ENCODE assay signal across 15 cellular contexts in the genomic region with DNA sequence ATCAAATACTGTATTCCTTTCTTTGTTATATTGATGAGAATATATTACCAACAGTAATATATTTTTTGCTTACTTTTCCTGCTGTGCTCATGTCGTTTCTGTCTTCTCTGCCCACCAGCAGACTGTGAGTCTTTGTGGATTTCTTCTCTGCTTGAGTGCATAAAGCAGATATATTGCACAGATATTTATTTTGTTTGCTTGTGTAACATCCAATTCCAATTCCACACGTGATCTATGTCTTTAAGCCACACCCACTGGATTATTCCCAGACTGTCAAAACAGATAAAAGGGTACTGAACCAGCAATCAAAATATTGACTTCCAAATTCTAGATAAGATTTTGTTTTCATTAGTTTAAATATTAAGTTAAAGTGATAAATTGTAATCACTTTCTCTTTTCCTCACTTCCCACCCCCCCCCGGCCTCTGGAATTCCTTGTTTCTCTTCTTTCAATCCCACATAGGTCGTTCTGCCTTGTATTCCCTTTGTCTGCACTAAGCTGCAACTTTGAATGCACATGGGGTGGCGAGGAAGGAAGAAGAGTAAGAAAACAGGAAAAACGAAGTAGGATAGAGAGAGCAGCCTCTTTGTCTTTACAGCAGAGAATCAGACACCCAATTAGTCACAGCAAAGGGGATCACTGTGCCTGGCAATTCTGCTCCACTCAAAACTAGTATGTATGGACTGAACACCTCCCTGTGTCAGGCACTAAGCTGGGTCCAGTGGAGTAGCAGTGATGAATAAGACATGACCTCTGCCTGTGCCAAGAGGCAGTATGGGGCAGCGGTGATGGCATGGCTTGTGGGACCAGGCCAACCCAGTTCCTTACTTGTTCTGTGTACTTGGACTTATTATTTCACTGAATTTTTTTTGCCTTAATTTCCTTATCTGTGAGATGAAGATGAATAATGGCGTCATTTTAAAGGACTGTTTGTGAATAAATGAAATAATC. TPM values are rescaled to one million over a fixed set of nuclear protein-coding genes. Genes with fewer than 3 reads are reported as not detected.
DNase-seq lines count a peak whose midpoint lies in the region; ATAC-seq and TF ChIP-seq lines count a peak whose summit lies in the region.
"Had no signal": no experiment of that assay in that cellular context is flagged by ENCODE, and none has a peak within 500 bp of the region (broad histone marks: within the 10 kb centered on the region; RNA-seq: fewer than 3 reads in every experiment).

A gene (minus strand): TSS at position 161 of the 951 bp plus-strand sequence. CDS start 70 bp downstream, at position 91.

- CTCF ChIA-PET in Caco-2 (lab: Charles Lee), result no interaction called here

- ATAC-seq in left colon (no peak), aorta (ENCODE audit: low FRiP score) (peak; percentile 5)

- peaks cover 18 to 49% (median 37%) of the 10 kb centered on the region in 4 donors for H3K4me1 ChIP-seq in esophagus muscularis mucosa
- H3K4me1 ChIP-seq in aorta (ENCODE audit: control insufficient read depth in 1 of 2, insufficient read depth in 2 of 2, low read length in 2 of 2), result peaks cover 2 to 5% of the 10 kb centered on the region in 2 donors
- no peaks in the 10 kb centered on the region for H3K4me1 ChIP-seq in Caco-2
- H3K4me1 ChIP-seq in endodermal cell (ENCODE audit: control insufficient read depth, insufficient read depth, low read length), result no peaks in the 10 kb centered on the region
- H3K4me1 ChIP-seq: parathyroid adenoma had no signal

- 50% methylated on average over 8 of the region's 8 CpGs for WGBS in esophagus muscularis mucosa
- 24 to 29% methylated on average over 8 of the region's 8 CpGs for WGBS in aorta, 2 donors
- WGBS in endodermal cell (ENCODE audit: insufficient coverage in 1 of 2, insufficient read length in 1 of 2), 2 experiments, result 62 to 100% methylated on average over 1 to 8 of the region's 8 CpGs

- DNase-seq in esophagus muscularis mucosa (ENCODE audit: extremely low spot score), result no peak
- DNase-seq in left colon, result no peak
- no peak for DNase-seq in progenitor cell of endocrine pancreas (ENCODE audit: low spot score, unreplicated experiment)
- no peak for DNase-seq in aorta
- no peak for DNase-seq in OCI-M1 (lab: John Stamatoyannopoulos, UW)
- DNase-seq in Caco-2, result no peak
- no peak for DNase-seq in endodermal cell
- DNase-seq: activated CD4-positive, alpha-beta memory T cell treated with anti-CD3 and anti-CD28 coated beads for 36 hours; activated naive CD4-positive, alpha-beta T cell treated with anti-CD3 and anti-CD28 coated beads for 36 hours; central memory CD4-positive, alpha-beta T cell; erythroblast; NCI-H1105 treated with DMSO at 0.1 percent for 48 hours; NCI-H526; T-helper 9 cell had no signal

- no peak for TF ChIP-seq EP300 in esophagus muscularis mucosa (IDR thresholded peaks at IDR 0.05)

- no peak within 1 kb of the TSS for H3K9ac ChIP-seq in endodermal cell (ENCODE audit: extremely low read depth, low read length, poor library complexity, severe bottlenecking)
- H3K9ac ChIP-seq: parathyroid adenoma had no signal

- H3K9me3 ChIP-seq in esophagus muscularis mucosa, result peaks cover 0 to 4% (median 1%) of the 10 kb centered on the region in 4 donors
- no peaks in the 10 kb centered on the region for H3K9me3 ChIP-seq in aorta (ENCODE audit: control insufficient read depth, low read length)
- H3K9me3 ChIP-seq in Caco-2, result peaks cover 4% of the 10 kb centered on the region; the same call in 1 of the 2 replicates
- H3K9me3 ChIP-seq in endodermal cell (ENCODE audit: control insufficient read depth, low read length), result peaks cover 8% of the 10 kb centered on the region

- H3K4me3 ChIP-seq in esophagus muscularis mucosa (peak within 1 kb of the TSS; percentile 22 to 53 (median 39)), aorta (ENCODE audit: low read length in 2 of 2) (peak within 1 kb of the TSS; percentile 47 to 54), Caco-2 (ENCODE audit: low read depth, low read length) (no peak within 1 kb of the TSS), endodermal cell (ENCODE audit: low read length) (no peak within 1 kb of the TSS)

- intact Hi-C loops in esophagus muscularis mucosa (cut with DNase I) (no loop called here), left colon (cut with DNase I, micrococcal nuclease) (loop anchor here in 1 of 2 donors (10.0 kb wide), 1 partner anchor 63 kb away; no protein-coding TSS in a partner anchor), aorta (cut with DNase I) (loop anchor here in 1 of 2 donors (5.0 kb wide), 1 partner anchor 61 kb away; no protein-coding TSS in a partner anchor), Caco-2 (cut with micrococcal nuclease; ENCODE audit: unreplicated experiment) (no loop called here)

- H3K27me3 Mint-ChIP-seq in progenitor cell of endocrine pancreas (peaks cover 30% of the 10 kb centered on the region), Caco-2 (ENCODE audit: insufficient read depth, unreplicated experiment) (no peaks in the 10 kb centered on the region), endodermal cell (ENCODE audit: insufficient read depth) (peaks cover 31% of the 10 kb centered on the region)

- no peak for TF ChIP-seq CTCF in esophagus muscularis mucosa (IDR thresholded peaks at IDR 0.05)
- TF ChIP-seq CTCF in progenitor cell of endocrine pancreas (IDR thresholded peaks at IDR 0.05; ENCODE audit: unreplicated experiment), result no peak
- no peak for TF ChIP-seq CTCF in Caco-2 (IDR thresholded peaks at IDR 0.05; ENCODE audit: insufficient read depth in 1 of 2, low read depth in 1 of 2, low read length in 1 of 2, severe bottlenecking in 1 of 2, unreplicated experiment in 1 of 2)
- no peak for TF ChIP-seq CTCF in endodermal cell (conservative IDR thresholded peaks at IDR 0.05)

- POLR2A ChIA-PET in Caco-2 (lab: Charles Lee), result no interaction called here

- TF ChIP-seq POLR2A in esophagus muscularis mucosa (IDR thresholded peaks at IDR 0.05; ENCODE audit: low read depth), result no peak

- no peak within 1 kb of the TSS for H3K4me3 Mint-ChIP-seq in progenitor cell of endocrine pancreas (ENCODE audit: low read depth)
- no peak within 1 kb of the TSS for H3K4me3 Mint-ChIP-seq in Caco-2 (ENCODE audit: unreplicated experiment)
- H3K4me3 Mint-ChIP-seq in endodermal cell, result no peak within 1 kb of the TSS
- H3K4me3 Mint-ChIP-seq: activated CD4-positive, alpha-beta memory T cell treated with anti-CD3 and anti-CD28 coated beads for 36 hours; activated naive CD4-positive, alpha-beta T cell treated with anti-CD3 and anti-CD28 coated beads for 36 hours had no signal

- H3K9me3 Mint-ChIP-seq in progenitor cell of endocrine pancreas (ENCODE audit: low read depth) (peaks cover 6% of the 10 kb centered on the region), Caco-2 (ENCODE audit: unreplicated experiment) (no peaks in the 10 kb centered on the region), endodermal cell (peaks cover 8% of the 10 kb centered on the region)
- H3K9me3 Mint-ChIP-seq: activated CD4-positive, alpha-beta memory T cell treated with anti-CD3 and anti-CD28 coated beads for 36 hours; activated naive CD4-positive, alpha-beta T cell treated with anti-CD3 and anti-CD28 coated beads for 36 hours had no signal

- BruUV-seq in Caco-2 (replicated peaks; lab: Mats Ljungman, UMichigan), result no TSS peak

- peaks cover 7% of the 10 kb centered on the region for H3K4me1 Mint-ChIP-seq in progenitor cell of endocrine pancreas (ENCODE audit: low read depth)
- H3K4me1 Mint-ChIP-seq in Caco-2 (ENCODE audit: low read depth, unreplicated experiment), result no peaks in the 10 kb centered on the region
- H3K4me1 Mint-ChIP-seq in endodermal cell, result no peaks in the 10 kb centered on the region

- H3K27me3 ChIP-seq in esophagus muscularis mucosa (no peaks in the 10 kb centered on the region), aorta (ENCODE audit: control insufficient read depth in 1 of 2, insufficient read depth in 2 of 2, low read length in 1 of 2) (no peaks in the 10 kb centered on the region), Caco-2 (replicated peaks; ENCODE audit: control insufficient read depth, insufficient read depth, low read length) (no peaks in the 10 kb centered on the region), endodermal cell (ENCODE audit: control insufficient read depth, insufficient read depth, low read length, poor library complexity, severe bottlenecking) (peaks cover 34% of the 10 kb centered on the region)

- H3K36me3 ChIP-seq in esophagus muscularis mucosa, result no peaks in the 10 kb centered on the region
- H3K36me3 ChIP-seq in aorta (ENCODE audit: control insufficient read depth in 1 of 2, insufficient read depth in 2 of 2, low read length in 1 of 2), result no peaks in the 10 kb centered on the region
- no peaks in the 10 kb centered on the region for H3K36me3 ChIP-seq in Caco-2 (ENCODE audit: control insufficient read depth, insufficient read depth, low read length)
- H3K36me3 ChIP-seq in endodermal cell (ENCODE audit: control insufficient read depth, insufficient read depth, low read length), result no peaks in the 10 kb centered on the region

- no peaks in the 10 kb centered on the region for H3K36me3 Mint-ChIP-seq in progenitor cell of endocrine pancreas (ENCODE audit: insufficient read depth)
- no peaks in the 10 kb centered on the region for H3K36me3 Mint-ChIP-seq in Caco-2 (ENCODE audit: insufficient read depth, unreplicated experiment)
- H3K36me3 Mint-ChIP-seq in endodermal cell (ENCODE audit: low read depth), result no peaks in the 10 kb centered on the region
- H3K36me3 Mint-ChIP-seq: activated CD4-positive, alpha-beta memory T cell treated with anti-CD3 and anti-CD28 coated beads for 36 hours had no signal

- H3K27ac Mint-ChIP-seq in progenitor cell of endocrine pancreas (peak within 1 kb of the TSS; percentile 31), Caco-2 (ENCODE audit: unreplicated experiment) (no peak within 1 kb of the TSS), endodermal cell (no peak within 1 kb of the TSS)
- H3K27ac Mint-ChIP-seq: activated CD4-positive, alpha-beta memory T cell treated with anti-CD3 and anti-CD28 coated beads for 36 hours; activated naive CD4-positive, alpha-beta T cell treated with anti-CD3 and anti-CD28 coated beads for 36 hours had no signal

- H3K27ac ChIP-seq in esophagus muscularis mucosa (replicated peaks in 1 of 4) (peak within 1 kb of the TSS; percentile 28 to 84 (median 60)), aorta (ENCODE audit: low read depth in 1 of 2, low read length in 2 of 2) (peak within 1 kb of the TSS in 1 of 2 donors; percentile 64), endodermal cell (ENCODE audit: low read depth, low read length) (no peak within 1 kb of the TSS)
- H3K27ac ChIP-seq: parathyroid adenoma had no signal

RNA-seq across cellular contexts. Expression of the gene that starts here (rescaled TPM):
- 100 to 1,000 TPM; 301 to 669 (median 438) TPM for total RNA-seq in esophagus muscularis mucosa
- total RNA-seq in left colon, result 100 to 1,000 TPM; 156 to 174 TPM
- total RNA-seq in progenitor cell of endocrine pancreas, result 0.29 and 0.53 TPM in 2 replicates
- 100 to 1,000 TPM; 502 to 753 TPM for total RNA-seq in aorta
- polyA plus RNA-seq in aorta, result 1,000 to 10,000 TPM in 1 of 2 donors, 100 to 1,000 TPM in 1; 517 to 4,880 TPM
- 0.30 TPM in 1 of 2 replicates, not detected in the other for total RNA-seq in Caco-2 (2022)
- not detected for total RNA-seq in endodermal cell
- not detected for polyA plus RNA-seq in endodermal cell (2013, experiment 1 of 2)
- not detected for polyA plus RNA-seq in endodermal cell (2013, experiment 2 of 2)
- total RNA-seq: activated CD4-positive, alpha-beta memory T cell treated with anti-CD3 and anti-CD28 coated beads for 36 hours; activated naive CD4-positive, alpha-beta T cell treated with anti-CD3 and anti-CD28 coated beads for 36 hours had no signal

Comparison
In these comparisons a context has a peak if more than half of its experiments do, and no peak if none do; other contexts are left out.
1. RNA of the gene that starts here (total RNA-seq): 502 to 753 TPM in aorta, 301 to 669 TPM in esophagus muscularis mucosa and 156 to 174 TPM in left colon; 0.29 to 0.53 TPM in progenitor cell of endocrine pancreas, 0.30 TPM in Caco-2 and not detected in endodermal cell; every median in the first group is over 100 times any median in the second.
2. H3K4me3 ChIP-seq: peak in esophagus muscularis mucosa (4 of 4) and aorta (2 of 2); none in Caco-2 (single experiment) and endodermal cell (single experiment).